ENCODE assay signal across 8 cellular contexts in the genomic region with DNA sequence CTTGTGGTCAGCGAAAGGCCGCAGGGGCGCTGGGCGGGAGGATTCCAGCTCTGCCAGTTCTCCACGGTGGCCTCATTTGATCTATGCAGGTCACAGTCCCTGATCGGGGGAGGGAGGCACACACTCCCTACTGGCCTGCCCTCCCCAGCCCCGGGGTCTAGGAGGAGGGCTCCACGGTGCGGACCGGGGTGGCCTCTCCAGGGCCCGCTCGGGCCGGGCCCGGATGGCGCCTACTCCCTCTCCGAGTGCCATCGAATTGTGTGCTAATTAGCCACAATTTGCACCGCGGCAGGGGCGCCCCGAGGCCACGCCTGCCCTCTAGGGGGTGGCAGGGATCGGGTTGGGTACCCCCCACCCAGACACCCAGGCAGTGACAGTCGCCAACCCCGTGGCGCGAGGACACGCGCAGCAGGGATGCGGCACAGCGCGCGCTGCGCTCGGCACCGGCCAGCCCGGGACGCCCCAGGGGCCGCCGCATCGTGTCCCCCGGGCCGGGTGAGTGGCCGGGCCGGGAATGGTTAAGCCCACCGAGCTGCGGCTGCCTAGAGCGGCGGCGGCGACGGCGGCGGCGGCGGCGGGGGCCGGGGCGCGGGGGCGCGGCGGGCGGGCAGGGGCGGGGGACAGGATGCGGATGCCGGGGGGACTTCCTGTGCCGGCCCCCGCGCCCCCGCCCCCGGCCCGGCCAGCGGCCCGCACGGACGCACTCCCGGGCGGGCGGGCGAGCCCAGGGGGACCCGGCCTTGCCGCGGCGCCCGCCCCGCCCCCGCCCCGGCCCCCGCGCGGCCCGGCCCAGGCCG. TPM values are rescaled to one million over a fixed set of nuclear protein-coding genes. Genes with fewer than 3 reads are reported as not detected.
DNase-seq lines count a peak whose midpoint lies in the region; ATAC-seq, FAIRE-seq and TF ChIP-seq lines count a peak whose summit lies in the region.

ZNF853 (plus strand) TSS at position 670 of the 797 bp plus-strand sequence. CDS start 565 bp downstream, outside the sequence.

- H3K79me2 ChIP-seq in endothelial cell of umbilical vein (ENCODE audit: control insufficient read depth, insufficient read depth, low read length) = no peaks in the 10 kb centered on the region

- peak within 1 kb of the TSS; percentile 45 for H3K9ac ChIP-seq in SK-N-MC (ENCODE audit: insufficient read length)
- no peak within 1 kb of the TSS for H3K9ac ChIP-seq in endothelial cell of umbilical vein (replicated peaks; ENCODE audit: extremely low read depth, insufficient read depth, low read length)

- no peaks in the 10 kb centered on the region for H3K4me1 ChIP-seq in endothelial cell of umbilical vein (ENCODE audit: control insufficient read depth, extremely low read depth, insufficient read depth, low read length)

- no peaks in the 10 kb centered on the region for H3K9me3 Mint-ChIP-seq in naive B cell

- H3K27me3 Mint-ChIP-seq in naive B cell = no peaks in the 10 kb centered on the region

- DNase-seq in DMS53 (lab: John Stamatoyannopoulos, UW) (peak; percentile 64), SK-N-MC (ENCODE audit: low read depth, low spot score) (no peak), endothelial cell of umbilical vein (ENCODE audit: low read depth, low spot score) (no peak), naive B cell (peak; percentile 33), T-helper 9 cell (no peak), T1000 (lab: John Stamatoyannopoulos, UW) (no peak), AG08395 (ENCODE audit: low spot score) (no peak)

- peak within 1 kb of the TSS; percentile 77 to 93 (median 89) for H3K4me3 Mint-ChIP-seq in naive B cell

- dilution Hi-C loops in endothelial cell of umbilical vein (cut with MboI; ENCODE audit: extremely low pct_ligation_motif_present, low sequenced_read_pairs) = no loop called here

- intact Hi-C loops in endothelial cell of umbilical vein (cut with micrococcal nuclease) = no loop called here

- BruUV-seq in endothelial cell of umbilical vein (replicated peaks; lab: Mats Ljungman, UMichigan) = no TSS peak

- FAIRE-seq in endothelial cell of umbilical vein (lab: Jason Lieb, UNC) = no peak

- POLR2A ChIA-PET in endothelial cell of umbilical vein (lab: Charles Lee) = no interaction called here

- peaks cover 12 to 31% (median 29%) of the 10 kb centered on the region in 3 donors for H3K4me1 Mint-ChIP-seq in naive B cell

- no peaks in the 10 kb centered on the region for H3K36me3 Mint-ChIP-seq in naive B cell

- peak within 1 kb of the TSS; percentile 38 for H2AFZ ChIP-seq in endothelial cell of umbilical vein (ENCODE audit: low read depth, low read length)

- no peaks in the 10 kb centered on the region for H4K20me1 ChIP-seq in endothelial cell of umbilical vein (replicated peaks; ENCODE audit: control insufficient read depth, extremely low read depth, insufficient read depth, low read length)

- peak within 1 kb of the TSS; percentile 23 for H3K4me2 ChIP-seq in endothelial cell of umbilical vein (ENCODE audit: insufficient read depth, low read length)

- CTCF ChIA-PET in endothelial cell of umbilical vein (lab: Charles Lee) = no interaction called here

- H3K27me3 ChIP-seq in endothelial cell of umbilical vein (ENCODE audit: control insufficient read depth in 2 of 2, insufficient read depth in 2 of 2, low read length in 2 of 2) = peaks cover 18 to 24% of the 10 kb centered on the region in 2 experiments

- ATAC-seq in naive B cell (ENCODE audit: low read depth in 2 of 2) = peak; percentile 74 to 79
- ATAC-seq in GM21447 (IDR thresholded peaks at IDR 0.05; ENCODE audit: unreplicated experiment) = no peak

- no peak for TF ChIP-seq POLR2A in endothelial cell of umbilical vein (IDR thresholded peaks at IDR 0.05; ENCODE audit: low read depth, low read length)

- no peak for TF ChIP-seq CTCF in endothelial cell of umbilical vein (IDR thresholded peaks at IDR 0.05; ENCODE audit: extremely low read depth in 1 of 2, insufficient read depth in 1 of 2, low read depth in 1 of 2, low read length in 2 of 2)

- H3K36me3 ChIP-seq in SK-N-MC (ENCODE audit: insufficient read depth, low read length) (no peaks in the 10 kb centered on the region), endothelial cell of umbilical vein (ENCODE audit: control insufficient read depth in 2 of 2, extremely low read depth in 1 of 2, insufficient read depth in 2 of 2, low read length in 2 of 2) (no peaks in the 10 kb centered on the region)

- H3K27ac Mint-ChIP-seq in naive B cell = peak within 1 kb of the TSS in 2 of 6 donors; percentile 66 to 86

- H3K9me3 ChIP-seq in SK-N-MC (ENCODE audit: low read depth, low read length) = no peaks in the 10 kb centered on the region
- H3K9me3 ChIP-seq in endothelial cell of umbilical vein (replicated peaks; ENCODE audit: control insufficient read depth, insufficient read depth, low read length) = no peaks in the 10 kb centered on the region

- H3K9me1 ChIP-seq in endothelial cell of umbilical vein (replicated peaks; ENCODE audit: control insufficient read depth, extremely low read depth, insufficient read depth, low read length) = no peaks in the 10 kb centered on the region

- H3K27ac ChIP-seq in SK-N-MC (no peak within 1 kb of the TSS), endothelial cell of umbilical vein (ENCODE audit: insufficient read depth, low read depth, low read length) (no peak within 1 kb of the TSS)

- H3K4me3 ChIP-seq in SK-N-MC (peak within 1 kb of the TSS; percentile 77), endothelial cell of umbilical vein (replicated peaks in 1 of 3; ENCODE audit: insufficient read depth in 1 of 3, low read depth in 1 of 3, low read length in 3 of 3) (peak within 1 kb of the TSS in 2 of 3 experiments; percentile 27 to 37)

TF ChIP-seq in endothelial cell of umbilical vein, 7 proteins besides CTCF, POLR2A, EP300 and RAD21:
- no peak for TF ChIP-seq MAX (IDR thresholded peaks at IDR 0.05; ENCODE audit: insufficient read depth, insufficient read length)
- no peak for TF ChIP-seq JUN (IDR thresholded peaks at IDR 0.05; ENCODE audit: borderline replicate concordance, insufficient read depth, insufficient read length, low read depth)
- TF ChIP-seq EZH2 (IDR thresholded peaks at IDR 0.05; ENCODE audit: borderline replicate concordance, low read depth, low read length, severe bottlenecking) = no peak
- no peak for TF ChIP-seq FOS (IDR thresholded peaks at IDR 0.05; ENCODE audit: borderline replicate concordance, insufficient read depth, low read length)
- no peak for TF ChIP-seq POLR2AphosphoS5 (IDR thresholded peaks at IDR 0.05; ENCODE audit: insufficient read depth, low read depth, low read length)
- TF ChIP-seq MYC (IDR thresholded peaks at IDR 0.05; ENCODE audit: low read depth, low read length) = no peak
- no peak for TF ChIP-seq GATA2 (IDR thresholded peaks at IDR 0.05; ENCODE audit: insufficient read depth, insufficient read length, low read depth, low read length)

RNA-seq across cellular contexts. Expression of gene ZNF853, which starts in this region (rescaled TPM):
- total RNA-seq in endothelial cell of umbilical vein = 0.21 and 0.58 TPM in 2 replicates
- 0.47 and 0.49 TPM in 2 replicates for polyA plus RNA-seq in endothelial cell of umbilical vein
- polyA plus RNA-seq in endothelial cell of umbilical vein (2011; cell fraction: cytosol; rRNA removed) = 0.26 and 0.35 TPM in 2 replicates
- 0.12 and 0.17 TPM in 2 replicates for polyA plus RNA-seq in endothelial cell of umbilical vein (2011; cell fraction: nucleus; rRNA removed)
- 0.08 and 0.26 TPM in 2 replicates for polyA plus RNA-seq in endothelial cell of umbilical vein (2012)
- polyA minus RNA-seq in endothelial cell of umbilical vein = 0.68 and 2.4 TPM in 2 replicates
- polyA minus RNA-seq in endothelial cell of umbilical vein (2011; cell fraction: cytosol; rRNA and poly(A)+ RNA removed) = not detected
- polyA minus RNA-seq in endothelial cell of umbilical vein (2011; cell fraction: nucleus; rRNA and poly(A)+ RNA removed) = 0.10 and 0.14 TPM in 2 replicates
- polyA plus RNA-seq in naive B cell (ENCODE audit: low read depth in 6 of 6) = 1 to 10 TPM; 1.1 to 4.0 (median 1.7) TPM

Comparison
In these comparisons a context has a peak if more than half of its experiments do, and no peak if none do; other contexts are left out.
1. DNase-seq: peak in DMS53 (single experiment) and naive B cell (single experiment); none in SK-N-MC (single experiment), endothelial cell of umbilical vein (single experiment), T-helper 9 cell (single experiment), T1000 (single experiment) and AG08395 (single experiment).